19 cellular contexts compared by ENCODE assay signal in the genomic region with DNA sequence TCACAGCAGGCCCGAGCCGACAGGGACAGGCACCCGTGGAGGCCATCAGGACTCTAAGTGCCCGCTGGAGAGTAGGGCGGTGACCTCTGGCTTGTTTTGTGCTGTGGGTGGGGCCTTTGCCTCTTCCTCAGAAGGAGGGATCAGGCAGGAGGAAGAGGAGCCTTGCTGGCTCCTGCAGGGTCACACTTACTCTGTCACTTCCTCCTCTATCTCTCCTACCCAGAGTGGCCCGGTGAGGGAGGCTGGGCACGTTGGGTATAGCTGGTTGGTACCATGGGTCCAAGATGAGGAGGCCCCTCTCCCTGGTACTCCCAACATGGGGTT. TPM values are rescaled to one million over a fixed set of nuclear protein-coding genes. Genes with fewer than 3 reads are reported as not detected.
A peak's percentile ranks its signal among the peaks of the same experiment; 100 is the strongest.
DNase-seq lines count a peak whose midpoint lies in the region; ATAC-seq, FAIRE-seq and TF ChIP-seq lines count a peak whose summit lies in the region.
"Had no signal": no experiment of that assay in that cellular context is flagged by ENCODE, and none has a peak within 500 bp of the region (broad histone marks: within the 10 kb centered on the region; RNA-seq: fewer than 3 reads in every experiment).

No MANE protein-coding gene starts in this region.

- POLR2A ChIA-PET in H1 (lab: Charles Lee; ENCODE audit: partially characterized antibody): no interaction called here

- H3K36me3 ChIP-seq in H1 (ENCODE audit: control insufficient read depth in 2 of 4, insufficient read depth in 4 of 4, low read length in 3 of 4) (no peaks in the 10 kb centered on the region), neural progenitor cell (no peaks in the 10 kb centered on the region)
- H3K36me3 ChIP-seq: BE2C, SJCRH30 had no signal

- no peak for DNase-seq in CD14-positive monocyte (ENCODE audit: low spot score)
- peak; percentile 48 for DNase-seq in SKM-1 (lab: John Stamatoyannopoulos, UW; ENCODE audit: unreplicated experiment)
- no peak for DNase-seq in H1 (ENCODE audit: low read depth in 1 of 2, low spot score in 2 of 2)
- no peak for DNase-seq in neural progenitor cell (ENCODE audit: low spot score)
- DNase-seq in NCI-H2196 (lab: John Stamatoyannopoulos, UW; ENCODE audit: unreplicated experiment): no peak
- DNase-seq: BE2C; CD8-positive, alpha-beta memory T cell; DMS 273 treated with DMSO at 0.1 percent for 48 hours; KBM-7; NCI-H1092 treated with DMSO at 0.1 percent for 48 hours; NCI-H1694 treated with DMSO at 0.1 percent for 48 hours; NCI-H446 treated with DMSO at 0.1 percent for 48 hours; NCI-H748 treated with DMSO at 0.1 percent for 48 hours had no signal

- H3K27me3 Mint-ChIP-seq in CD14-positive monocyte (ENCODE audit: low read depth in 3 of 3) (peaks cover 2 to 10% (median 3%) of the 10 kb centered on the region in 3 donors), neural progenitor cell (ENCODE audit: insufficient read depth, low read depth) (peaks cover 7% of the 10 kb centered on the region)

- H4K5ac ChIP-seq in H1 (ENCODE audit: insufficient read length, low read depth, low read length): no peak overlapping the region

- TF ChIP-seq CTCF in CD14-positive monocyte (IDR thresholded peaks at IDR 0.05) (no peak), H1 (IDR thresholded peaks at IDR 0.05; ENCODE audit: control extremely low read depth in 1 of 3, insufficient read depth in 1 of 3, low read depth in 1 of 3, low read length in 3 of 3) (no peak), neural progenitor cell (IDR thresholded peaks at IDR 0.05) (no peak)

- no peak overlapping the region for H3K27ac ChIP-seq in H1 (ENCODE audit: low read depth, low read length)
- H3K27ac ChIP-seq in neural progenitor cell: no peak overlapping the region
- H3K27ac ChIP-seq: HL-60, SJCRH30 had no signal

- no peaks in the 10 kb centered on the region for H3K79me1 ChIP-seq in H1 (ENCODE audit: low read depth, low read length)

- H3K9me3 Mint-ChIP-seq in CD14-positive monocyte: peaks cover 0 to 1% (median 0%) of the 10 kb centered on the region in 7 donors
- H3K9me3 Mint-ChIP-seq in neural progenitor cell: no peaks in the 10 kb centered on the region
- H3K9me3 Mint-ChIP-seq: CD8-positive, alpha-beta memory T cell had no signal

- peaks cover 0 to 3% (median 1%) of the 10 kb centered on the region in 4 experiments; a peak in 1 of 7 replicates for H3K4me1 ChIP-seq in H1 (replicated peaks in 1 of 4; ENCODE audit: control insufficient read depth in 3 of 4, insufficient read depth in 4 of 4, low read length in 3 of 4)
- H3K4me1 ChIP-seq in neural progenitor cell: peaks cover 23% of the 10 kb centered on the region
- H3K4me1 ChIP-seq: BE2C had no signal

- H3K4me3 ChIP-seq in H1 (ENCODE audit: extremely low read depth in 1 of 4, insufficient read depth in 2 of 4, low read depth in 3 of 4, low read length in 4 of 4) (no peak overlapping the region), neural progenitor cell (no peak overlapping the region)
- H3K4me3 ChIP-seq: SJCRH30 had no signal

- FAIRE-seq in H1 (lab: Jason Lieb, UNC): no peak
- FAIRE-seq: H54, RCC 7860 had no signal

- H3K4ac ChIP-seq in H1 (replicated peaks; ENCODE audit: insufficient read length, low read depth, low read length): no peak overlapping the region

- H3K4me3 Mint-ChIP-seq in CD14-positive monocyte (peak overlapping the region; percentile 5 to 60), neural progenitor cell (no peak overlapping the region)
- H3K4me3 Mint-ChIP-seq: CD8-positive, alpha-beta memory T cell had no signal

- H2BK120ac ChIP-seq in H1 (replicated peaks; ENCODE audit: low read depth, low read length): no peak overlapping the region

- H2BK20ac ChIP-seq in H1 (ENCODE audit: low read length): no peak overlapping the region

- CTCF ChIA-PET in H1 (lab: Charles Lee; ENCODE audit: partially characterized antibody): no interaction called here

- TF ChIP-seq EP300 in H1 (IDR thresholded peaks at IDR 0.05; ENCODE audit: borderline replicate concordance in 1 of 2, low read depth in 2 of 2, low read length in 2 of 2): no peak

- H3K14ac ChIP-seq in H1 (ENCODE audit: insufficient read length): no peak overlapping the region

- WGBS in H1 (ENCODE audit: extremely low coverage in 1 of 2, insufficient coverage in 1 of 2, insufficient read length in 1 of 2, insufficient replicate concordance in 2 of 2, low coverage in 1 of 2, low lambda C conversion rate in 2 of 2, missing lambda C conversion rate in 1 of 2), 2 experiments: 80% methylated on average over 6 of the region's 7 CpGs; no CpG with 5 or more reads in 1 of the 2 experiments

- H3K27me3 ChIP-seq in H1 (replicated peaks in 1 of 4; ENCODE audit: control insufficient read depth in 3 of 4, extremely low read depth in 1 of 4, insufficient read depth in 3 of 4, low read length in 3 of 4) (no peaks in the 10 kb centered on the region), neural progenitor cell (no peaks in the 10 kb centered on the region)
- H3K27me3 ChIP-seq: BE2C had no signal

- intact Hi-C loops in CD14-positive monocyte (cut with micrococcal nuclease): no loop called here

- H3K9me3 ChIP-seq in H1 (ENCODE audit: insufficient read depth in 2 of 2, low read depth in 1 of 2, low read length in 1 of 2) (no peaks in the 10 kb centered on the region), neural progenitor cell (ENCODE audit: low read depth) (no peaks in the 10 kb centered on the region)
- H3K9me3 ChIP-seq: BE2C, SJCRH30 had no signal

- 0 out of 2 replicates have a peak overlapping the region, but pooled peaks have one; percentile 53 for H2AFZ ChIP-seq in H1 (ENCODE audit: low read length)
- H2AFZ ChIP-seq in neural progenitor cell (replicated peaks): peak overlapping the region; percentile 63

- H2BK5ac ChIP-seq in H1 (ENCODE audit: low read depth, low read length): no peak overlapping the region

- H2AK5ac ChIP-seq in H1 (ENCODE audit: low read depth, low read length): no peak overlapping the region

- TF ChIP-seq RAD21 in H1 (IDR thresholded peaks at IDR 0.05 in 1 of 2, conservative IDR thresholded peaks at IDR 0.05 in 1 of 2; ENCODE audit: low read depth in 2 of 2, low read length in 2 of 2): no peak

- H3F3A ChIP-seq in neural progenitor cell (ENCODE audit: low read depth): peaks cover 11% of the 10 kb centered on the region

- no peak overlapping the region for H3K4me2 ChIP-seq in H1 (ENCODE audit: insufficient read depth in 1 of 2, low read depth in 2 of 2, low read length in 2 of 2)
- H3K4me2 ChIP-seq in neural progenitor cell: peak overlapping the region; percentile 2

- H3K23ac ChIP-seq in H1 (ENCODE audit: insufficient read length): no peak overlapping the region

- no peak overlapping the region for H4K91ac ChIP-seq in H1 (replicated peaks; ENCODE audit: insufficient read length, low read length)

- no peak overlapping the region for H2BK12ac ChIP-seq in H1 (ENCODE audit: low read depth, low read length)

- no peak overlapping the region for H3K56ac ChIP-seq in H1 (replicated peaks; ENCODE audit: insufficient read length, low read depth, low read length)

- no peaks in the 10 kb centered on the region for H3K36me3 Mint-ChIP-seq in CD14-positive monocyte
- H3K36me3 Mint-ChIP-seq in neural progenitor cell: no peaks in the 10 kb centered on the region
- H3K36me3 Mint-ChIP-seq: CD8-positive, alpha-beta memory T cell had no signal

- ATAC-seq in GM21786 (IDR thresholded peaks at IDR 0.05; ENCODE audit: unreplicated experiment): no peak
- no peak for ATAC-seq in HG03135 (IDR thresholded peaks at IDR 0.05; ENCODE audit: unreplicated experiment)

- no peak overlapping the region for H3K18ac ChIP-seq in H1 (ENCODE audit: extremely low read depth, low read length)

- H3K9ac ChIP-seq in H1 (replicated peaks in 1 of 4; ENCODE audit: extremely low read depth in 1 of 4, low read depth in 3 of 4, low read length in 3 of 4) (no peak overlapping the region), neural progenitor cell (no peak overlapping the region)

- peaks cover 13% of the 10 kb centered on the region for H3K4me1 Mint-ChIP-seq in CD14-positive monocyte
- H3K4me1 Mint-ChIP-seq in neural progenitor cell: peaks cover 25% of the 10 kb centered on the region
- H3K4me1 Mint-ChIP-seq: CD8-positive, alpha-beta memory T cell had no signal

- peak overlapping the region in 1 of 7 donors; percentile 47 for H3K27ac Mint-ChIP-seq in CD14-positive monocyte
- H3K27ac Mint-ChIP-seq in neural progenitor cell: no peak overlapping the region
- H3K27ac Mint-ChIP-seq: CD8-positive, alpha-beta memory T cell had no signal

- no peak overlapping the region for H2BK15ac ChIP-seq in H1 (ENCODE audit: low read length)

- H3K79me2 ChIP-seq in H1 (ENCODE audit: control insufficient read depth in 1 of 2, insufficient read depth in 2 of 2, low read length in 2 of 2) (no peaks in the 10 kb centered on the region), neural progenitor cell (ENCODE audit: low read depth) (no peaks in the 10 kb centered on the region)

- no peaks in the 10 kb centered on the region for H4K20me1 ChIP-seq in H1 (replicated peaks in 1 of 2; ENCODE audit: control insufficient read depth in 1 of 2, insufficient read depth in 2 of 2, low read length in 2 of 2)
- H4K20me1 ChIP-seq in neural progenitor cell (ENCODE audit: low read depth): no peaks in the 10 kb centered on the region

- H3K23me2 ChIP-seq in H1 (ENCODE audit: low read depth, low read length): no peaks in the 10 kb centered on the region

- H4K8ac ChIP-seq in H1 (ENCODE audit: extremely low read depth, insufficient read depth, low read length): no peak overlapping the region

- no peak for TF ChIP-seq POLR2A in H1 (IDR thresholded peaks at IDR 0.05; ENCODE audit: control extremely low read depth in 1 of 2, low read depth in 2 of 2, low read length in 2 of 2)

TF ChIP-seq in H1, 55 proteins besides CTCF, POLR2A, EP300 and RAD21 (continues in another document):
- TF ChIP-seq SAP30 (IDR thresholded peaks at IDR 0.05; ENCODE audit: insufficient read depth, insufficient replicate concordance, low read length): no peak
- no peak for TF ChIP-seq CBX8 (IDR thresholded peaks at IDR 0.05; ENCODE audit: borderline replicate concordance, low read depth, low read length)
- no peak for TF ChIP-seq NANOG (IDR thresholded peaks at IDR 0.05; ENCODE audit: insufficient read depth, low read depth, low read length, poor library complexity, severe bottlenecking)

RNA-seq across cellular contexts. Expression of gene CACUL1, which starts 54.6 kb away (rescaled TPM):
- 10 to 100 TPM; 38.8 to 50.8 TPM for polyA plus RNA-seq in CD14-positive monocyte
- 34.2 and 43.9 TPM in 2 replicates for total RNA-seq in H1 (2021; fragmentation: NEBNext Ultra II Directional; extraction: Animal tissue kit (Norgen Biotek cat#: 25700))
- 4.7 and 6.5 TPM in 2 replicates for polyA plus RNA-seq in H1 (2011; rRNA removed)
- 8.3 TPM for polyA plus RNA-seq in H1 (2011; cell fraction: cytosol; rRNA removed)
- polyA plus RNA-seq in H1 (2011; cell fraction: nucleus; rRNA removed): 5.8 TPM
- polyA plus RNA-seq in H1 (2012, experiment 1 of 2): 12.0 to 21.7 TPM (median 16.1 TPM) in 4 replicates
- 1.7 TPM for polyA plus RNA-seq in H1 (2012, experiment 2 of 2)
- 52.5 TPM for polyA plus RNA-seq in H1 (2013, experiment 1 of 2)
- 51.7 TPM for polyA plus RNA-seq in H1 (2013, experiment 2 of 2)
- polyA minus RNA-seq in H1 (2011; rRNA and poly(A)+ RNA removed): 19.0 and 22.7 TPM in 2 replicates
- 15.1 TPM for polyA minus RNA-seq in H1 (2011; cell fraction: cytosol; rRNA and poly(A)+ RNA removed)
- polyA minus RNA-seq in H1 (2011; cell fraction: nucleus; rRNA and poly(A)+ RNA removed): 19.5 TPM
- total RNA-seq in neural progenitor cell (ENCODE audit: low replicate concordance): 28.3 and 38.8 TPM in 2 replicates
